In genomic region chr6:40998661-40999060, GRCh38 we compare ENCODE assay signal across 2 cellular contexts.
TF ChIP-seq lines count a peak whose summit lies in the region.

No MANE protein-coding gene starts in this region.

TF ChIP-seq in GM23338, 12 proteins besides CTCF, POLR2A, EP300 and RAD21:
- TF ChIP-seq ZNF114 (CRISPR knock-in tag; IDR thresholded peaks at IDR 0.05) (no peak), EZH2phosphoT487 (IDR thresholded peaks at IDR 0.05; ENCODE audit: unreplicated experiment) (no peak), ETS1 (IDR thresholded peaks at IDR 0.05) (no peak), POLR2AphosphoS5 (IDR thresholded peaks at IDR 0.05; ENCODE audit: low read depth) (no peak), REST (IDR thresholded peaks at IDR 0.05; ENCODE audit: unreplicated experiment) (no peak), STAT1 (IDR thresholded peaks at IDR 0.05; ENCODE audit: unreplicated experiment) (no peak), NANOG (IDR thresholded peaks at IDR 0.05; ENCODE audit: borderline replicate concordance) (no peak)

TF ChIP-seq in H1, 55 proteins besides CTCF, POLR2A, EP300 and RAD21:
- TF ChIP-seq ZNF274 (IDR thresholded peaks at IDR 0.05; ENCODE audit: borderline replicate concordance, extremely low read depth, low read length) (no peak), CHD7 (IDR thresholded peaks at IDR 0.05; ENCODE audit: insufficient replicate concordance, low read length) (no peak), SIRT6 (IDR thresholded peaks at IDR 0.05; ENCODE audit: low read length) (no peak), RXRA (IDR thresholded peaks at IDR 0.05; ENCODE audit: insufficient read depth, low read depth, low read length) (no peak), BCL11A (IDR thresholded peaks at IDR 0.05; ENCODE audit: low read depth in 2 of 2, low read length in 2 of 2) (no peak), SP1 (IDR thresholded peaks at IDR 0.05; ENCODE audit: low read depth, low read length) (no peak), TEAD4 (IDR thresholded peaks at IDR 0.05; ENCODE audit: low read depth, low read length) (no peak), KDM4A (IDR thresholded peaks at IDR 0.05; ENCODE audit: low read depth, low read length, severe bottlenecking) (no peak), CREB1 (IDR thresholded peaks at IDR 0.05) (no peak)
TF ChIP-seq in H1: peak in this region for 0.
